Comparison of ENCODE assay signal across 1 cellular context in genomic region chr1:39261712-39262221, GRCh38.
TF ChIP-seq lines count a peak whose summit lies in the region.

No MANE protein-coding gene starts in this region.

TF ChIP-seq in HEK293, 187 proteins besides CTCF, POLR2A, EP300 and RAD21 (continued from another document):
- no peak for TF ChIP-seq ZBTB11 (tag by site-specific recombination; conservative IDR thresholded peaks at IDR 0.05; ENCODE audit: low read depth)
- TF ChIP-seq ZNF76 (tag by site-specific recombination; IDR thresholded peaks at IDR 0.05; ENCODE audit: borderline replicate concordance, low read depth), result peak; percentile 45; the same call in 1 of the 2 replicates
- no peak for TF ChIP-seq ZNF654 (tag by site-specific recombination; IDR thresholded peaks at IDR 0.05; ENCODE audit: low read depth)
- peak; percentile 78 for TF ChIP-seq WT1 (tag by site-specific recombination; IDR thresholded peaks at IDR 0.05)
- no peak for TF ChIP-seq ZNF362 (tag by site-specific recombination; IDR thresholded peaks at IDR 0.05)
- peak; percentile 60 for TF ChIP-seq ZNF10 (tag by site-specific recombination; IDR thresholded peaks at IDR 0.05)
- TF ChIP-seq SCRT2 (tag by site-specific recombination; IDR thresholded peaks at IDR 0.05), result peak; percentile 59; the same call in 1 of the 2 replicates
- TF ChIP-seq ZNF670 (tag by site-specific recombination; IDR thresholded peaks at IDR 0.05; ENCODE audit: low read depth), result no peak
- TF ChIP-seq GLI2 (tag by site-specific recombination; IDR thresholded peaks at IDR 0.05; ENCODE audit: borderline replicate concordance, low read depth), result peak; percentile 71; the same call in 1 of the 2 replicates
- no peak for TF ChIP-seq ZNF132 (tag by site-specific recombination; IDR thresholded peaks at IDR 0.05; ENCODE audit: borderline replicate concordance)
- no peak for TF ChIP-seq ZNF837 (tag by site-specific recombination; IDR thresholded peaks at IDR 0.05)
- TF ChIP-seq ZBTB49 (tag by site-specific recombination; IDR thresholded peaks at IDR 0.05; ENCODE audit: low read depth), result no peak
- TF ChIP-seq ZNF394 (tag by site-specific recombination; IDR thresholded peaks at IDR 0.05; ENCODE audit: borderline replicate concordance), result peak; percentile 62; the same call in 1 of the 2 replicates
- no peak for TF ChIP-seq ZNF184 (tag by site-specific recombination; IDR thresholded peaks at IDR 0.05)
- TF ChIP-seq SETDB1 (IDR thresholded peaks at IDR 0.05; ENCODE audit: insufficient read length, low read length), result no peak
- peak; percentile 95 for TF ChIP-seq KLF8 (tag by site-specific recombination; IDR thresholded peaks at IDR 0.05)
- peak; percentile 88 for TF ChIP-seq ZNF24 (tag by site-specific recombination; IDR thresholded peaks at IDR 0.05)
- no peak for TF ChIP-seq KLF10 (tag by site-specific recombination; IDR thresholded peaks at IDR 0.05)
- peak; percentile 99 for TF ChIP-seq PRDM4 (tag by site-specific recombination; IDR thresholded peaks at IDR 0.05)
- peak; percentile 67 for TF ChIP-seq ZNF600 (tag by site-specific recombination; IDR thresholded peaks at IDR 0.05)
- no peak for TF ChIP-seq SALL2 (tag by site-specific recombination; IDR thresholded peaks at IDR 0.05; ENCODE audit: borderline replicate concordance)
- no peak for TF ChIP-seq ZNF114 (tag by site-specific recombination; IDR thresholded peaks at IDR 0.05)
- no peak for TF ChIP-seq ZNF211 (tag by site-specific recombination; IDR thresholded peaks at IDR 0.05; ENCODE audit: low read depth)
- no peak for TF ChIP-seq ZBTB26 (tag by site-specific recombination; optimal IDR thresholded peaks at IDR 0.05)
- no peak for TF ChIP-seq ZNF677 (tag by site-specific recombination; IDR thresholded peaks at IDR 0.05)
- TF ChIP-seq BCL11A (tag by site-specific recombination; IDR thresholded peaks at IDR 0.05; ENCODE audit: low read depth), result peak; percentile 93; the same call in 1 of the 2 replicates
- no peak for TF ChIP-seq ZNF175 (tag by site-specific recombination; IDR thresholded peaks at IDR 0.05)
- no peak for TF ChIP-seq ZNF768 (tag by site-specific recombination; IDR thresholded peaks at IDR 0.05)
- TF ChIP-seq TCF7L2 (IDR thresholded peaks at IDR 0.05; ENCODE audit: borderline replicate concordance, low read depth, low read length), result no peak
- no peak for TF ChIP-seq ZNF555 (tag by site-specific recombination; conservative IDR thresholded peaks at IDR 0.05)
- TF ChIP-seq ZNF280C (tag by site-specific recombination; IDR thresholded peaks at IDR 0.05), result no peak
- no peak for TF ChIP-seq ZNF549 (tag by site-specific recombination; IDR thresholded peaks at IDR 0.05)
